Comparison of ENCODE assay signal across 8 cellular contexts in the genomic region with DNA sequence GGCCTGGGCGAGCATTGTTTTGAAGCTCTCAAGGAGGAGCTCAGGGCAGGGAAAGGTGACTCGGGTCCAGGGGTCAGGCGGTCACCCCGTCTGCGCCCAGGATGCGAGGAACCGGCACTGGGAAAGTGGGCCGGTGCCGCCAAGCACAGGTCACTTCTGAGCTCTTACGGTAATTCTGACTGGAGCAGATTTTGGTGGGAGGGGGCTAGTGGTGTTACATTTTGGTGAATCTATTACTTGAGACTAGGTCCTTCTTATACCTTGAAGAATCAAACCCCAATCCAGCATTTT. TPM values are rescaled to one million over a fixed set of nuclear protein-coding genes. Genes with fewer than 3 reads are reported as not detected.
DNase-seq lines count a peak whose midpoint lies in the region; ATAC-seq and TF ChIP-seq lines count a peak whose summit lies in the region.

No MANE protein-coding gene starts in this region.

- H3K4me3 ChIP-seq in GM12864 (ENCODE audit: low read depth, low read length): peak overlapping the region; percentile 99
- peak overlapping the region; percentile 86 for H3K4me3 ChIP-seq in Jurkat, Clone E6-1 (ENCODE audit: low read length)

- H3K9me3 Mint-ChIP-seq in naive B cell: no peaks in the 10 kb centered on the region

- in situ Hi-C loops in GM13976 (cut with MboI; ENCODE audit: low sequenced_read_pairs, unreplicated experiment): no loop called here

- peaks cover 8 to 9% of the 10 kb centered on the region in 2 donors for H3K36me3 Mint-ChIP-seq in naive B cell

- peak overlapping the region; percentile 41 to 97 (median 94) for H3K27ac Mint-ChIP-seq in naive B cell

- H3K27ac ChIP-seq in cingulate gyrus (ENCODE audit: low read depth, low read length): peak overlapping the region; percentile 84

- TF ChIP-seq CTCF in GM12864 (IDR thresholded peaks at IDR 0.05; ENCODE audit: low read depth, low read length, missing control alignments): no peak
- TF ChIP-seq CTCF in GM13976 (IDR thresholded peaks at IDR 0.05; ENCODE audit: borderline replicate concordance, control extremely low read depth, extremely low read depth, insufficient read depth, missing control alignments): no peak

- H3K4me3 Mint-ChIP-seq in naive B cell: peak overlapping the region; percentile 75 to 98 (median 90)

- peaks cover 22 to 29% (median 27%) of the 10 kb centered on the region in 3 donors for H3K4me1 Mint-ChIP-seq in naive B cell

- DNase-seq in GM12864 (ENCODE audit: low read depth) (no peak), naive B cell (no peak), DMS114 treated with DMSO at 0.1 percent for 48 hours (lab: John Stamatoyannopoulos, UW; ENCODE audit: unreplicated experiment) (no peak), GM13976 (ENCODE audit: low spot score) (no peak), NOMO-1 treated with DMSO at 0.1 percent for 48 hours (lab: John Stamatoyannopoulos, UW; ENCODE audit: unreplicated experiment) (no peak)
- DNase-seq in Jurkat, Clone E6-1 (ENCODE audit: low read depth, low spot score): no peak

- no peaks in the 10 kb centered on the region for H3K27me3 Mint-ChIP-seq in naive B cell

- ATAC-seq in naive B cell (ENCODE audit: low read depth in 2 of 2) (peak in 1 of 2 donors; percentile 1), HG03025 (IDR thresholded peaks at IDR 0.05; ENCODE audit: low FRiP score, unreplicated experiment) (no peak)

RNA-seq across cellular contexts. Expression of a gene that starts 0.6 kb away (rescaled TPM):
- polyA plus RNA-seq in Jurkat, Clone E6-1 (2012; ENCODE audit: insufficient read depth, insufficient read length): 14.9 TPM
- 10 to 100 TPM in 5 of 6 donors, 1 to 10 TPM in 1; 2.7 to 43.0 (median 17.1) TPM for polyA plus RNA-seq in naive B cell (ENCODE audit: low read depth in 6 of 6)
